10 cellular contexts compared by ENCODE assay signal in the genomic region with DNA sequence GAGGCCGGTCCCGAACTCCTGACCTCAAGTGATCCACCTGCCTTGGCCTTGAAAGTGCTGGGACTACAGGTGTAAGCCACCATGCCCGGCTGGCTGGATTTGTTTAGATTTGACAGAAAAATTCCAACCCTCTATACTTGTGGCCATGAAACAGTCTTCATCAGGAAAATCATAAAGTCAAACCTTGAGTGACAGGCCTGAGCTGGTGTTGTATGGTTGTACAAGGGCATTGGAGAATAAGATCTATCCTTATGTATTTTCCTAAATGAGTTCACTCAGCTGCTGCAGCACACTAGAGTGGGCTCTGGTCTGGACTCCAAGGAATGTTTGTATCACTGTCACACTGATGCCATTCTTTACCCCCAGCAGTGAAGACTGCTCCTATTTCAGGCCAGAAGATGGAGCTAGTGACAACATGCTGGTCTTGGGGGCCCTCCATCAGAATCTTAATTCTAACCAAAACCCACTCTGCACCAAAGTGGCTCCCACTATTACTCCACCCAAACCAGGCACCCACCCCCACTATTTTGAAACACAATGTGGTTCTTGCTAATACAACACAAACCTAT. TPM values are rescaled to one million over a fixed set of nuclear protein-coding genes. Genes with fewer than 3 reads are reported as not detected.
DNase-seq lines count a peak whose midpoint lies in the region; ATAC-seq, FAIRE-seq and TF ChIP-seq lines count a peak whose summit lies in the region.
"Had no signal": no experiment of that assay in that cellular context is flagged by ENCODE, and none has a peak within 500 bp of the region (broad histone marks: within the 10 kb centered on the region; RNA-seq: fewer than 3 reads in every experiment).

No MANE protein-coding gene starts in this region.

- H3K14ac ChIP-seq in IMR-90 (replicated peaks; ENCODE audit: low read depth, low read length) = no peak overlapping the region

- H2BK15ac ChIP-seq in IMR-90 (ENCODE audit: low read depth, low read length) = no peak overlapping the region

- H3K18ac ChIP-seq in IMR-90 (ENCODE audit: low read depth, low read length) = no peak overlapping the region

- TF ChIP-seq POLR2A in IMR-90 (IDR thresholded peaks at IDR 0.05; ENCODE audit: low read depth, low read length) (no peak), GM12878 (IDR thresholded peaks at IDR 0.05; ENCODE audit: low read depth, low read length) (no peak)

- no peaks in the 10 kb centered on the region for H4K20me1 ChIP-seq in IMR-90 (ENCODE audit: insufficient read depth, low read length)
- H4K20me1 ChIP-seq in GM12878 (ENCODE audit: control insufficient read depth, insufficient read depth) = no peaks in the 10 kb centered on the region

- H3K9me3 ChIP-seq in IMR-90 (ENCODE audit: control insufficient read depth, insufficient read depth, low read length) (no peaks in the 10 kb centered on the region), GM12878 (replicated peaks; ENCODE audit: control insufficient read depth, insufficient read depth, low read length) (no peaks in the 10 kb centered on the region)
- H3K9me3 ChIP-seq: testis had no signal

- FAIRE-seq in GM12878 (lab: Jason Lieb, UNC) = no peak

- no peak overlapping the region for H3K27ac Mint-ChIP-seq in neural crest cell (ENCODE audit: unreplicated experiment)

- H3K23ac ChIP-seq in IMR-90 (ENCODE audit: low read depth, low read length) = no peak overlapping the region

- peaks cover 25% of the 10 kb centered on the region for H3K27me3 ChIP-seq in IMR-90 (ENCODE audit: control insufficient read depth, insufficient read depth, low read length)
- H3K27me3 ChIP-seq in GM12878 (replicated peaks in 1 of 2; ENCODE audit: control insufficient read depth in 2 of 2, insufficient read depth in 2 of 2, low read length in 1 of 2) = no peaks in the 10 kb centered on the region
- H3K27me3 ChIP-seq: testis had no signal

- BruUV-seq in IMR-90 (replicated peaks; lab: Mats Ljungman, UMichigan) (no TSS peak), GM12878 (replicated peaks; lab: Mats Ljungman, UMichigan) (TSS peak; percentile 22)

- no peak overlapping the region for H2BK120ac ChIP-seq in IMR-90 (ENCODE audit: low read depth, low read length)

- no peak overlapping the region for H3K56ac ChIP-seq in IMR-90 (ENCODE audit: extremely low read depth, insufficient read depth, low read length)

- TF ChIP-seq RAD21 in IMR-90 (IDR thresholded peaks at IDR 0.05; ENCODE audit: low read length) (no peak), GM12878 (IDR thresholded peaks at IDR 0.05; ENCODE audit: insufficient read depth, low read depth, low read length) (peak; percentile 48)

- no peak overlapping the region for H3K4me3 ChIP-seq in IMR-90 (ENCODE audit: insufficient read depth, low read depth, low read length)
- no peak overlapping the region for H3K4me3 ChIP-seq in GM12878
- H3K4me3 ChIP-seq: testis had no signal

- POLR2A ChIA-PET in IMR-90 (lab: Charles Lee; ENCODE audit: unreplicated experiment) (no interaction called here), GM12878 (lab: Charles Lee) (interaction anchor here (0.6 to 1.5 kb wide), 2 partner anchors 21 to 63 kb away, joined by 3 read pairs; no protein-coding TSS in a partner anchor)

- no peak overlapping the region for H2AK9ac ChIP-seq in IMR-90 (replicated peaks; ENCODE audit: low read depth, low read length, poor library complexity)

- H2AK5ac ChIP-seq in IMR-90 (ENCODE audit: low read depth, low read length) = no peak overlapping the region

- no peak overlapping the region for H3K27ac ChIP-seq in IMR-90 (ENCODE audit: insufficient read depth, low read length)
- H3K27ac ChIP-seq in GM12878 (ENCODE audit: control insufficient read depth, insufficient read depth) = no peak overlapping the region
- H3K27ac ChIP-seq in substantia nigra (ENCODE audit: low read depth, low read length, poor library complexity, severe bottlenecking) = no peak overlapping the region
- H3K27ac ChIP-seq: testis had no signal

- no peak overlapping the region for H2BK5ac ChIP-seq in IMR-90 (ENCODE audit: low read depth, low read length, poor library complexity, severe bottlenecking)

- H3K4me1 Mint-ChIP-seq in neural crest cell = peaks cover 5% of the 10 kb centered on the region

- H3K9me1 ChIP-seq in IMR-90 (ENCODE audit: insufficient read depth, low read length) = no peaks in the 10 kb centered on the region

- no peak for TF ChIP-seq EP300 in GM12878 (IDR thresholded peaks at IDR 0.05; ENCODE audit: borderline replicate concordance in 1 of 2, control insufficient read depth in 1 of 2, low read depth in 2 of 2, low read length in 2 of 2)

- no peak overlapping the region for H2AFZ ChIP-seq in IMR-90 (replicated peaks; ENCODE audit: low read length, poor library complexity)
- H2AFZ ChIP-seq in GM12878 (ENCODE audit: control insufficient read depth, low read depth, low read length) = no peak overlapping the region

- no peak overlapping the region for H2BK20ac ChIP-seq in IMR-90 (ENCODE audit: low read depth, low read length)

- WGBS in IMR-90 (ENCODE audit: extremely low coverage in 2 of 2, insufficient read length in 1 of 2), 2 experiments = no CpG with 5 or more reads among the region's 3 CpGs
- 81% methylated on average over 3 of the region's 3 CpGs for WGBS in GM12878 (ENCODE audit: insufficient coverage, insufficient replicate concordance, low lambda C conversion rate, missing lambda C conversion rate)

- RAD21 ChIA-PET in GM12878 (lab: Charles Lee; ENCODE audit: unreplicated experiment) = interaction anchor here (0.6 to 6.7 kb wide), 5 partner anchors 8 to 110 kb away, joined by 3 to 92 read pairs (median 4); no protein-coding TSS in a partner anchor

- peak; percentile 31; the same call in 1 of the 2 replicates for ATAC-seq in IMR-90 (ENCODE audit: low read depth)
- ATAC-seq in GM12878 = peak; percentile 45; the same call in 2 of the 3 replicates
- ATAC-seq in GM18861 (IDR thresholded peaks at IDR 0.05; ENCODE audit: unreplicated experiment) = no peak

- H3K4me3 Mint-ChIP-seq in neural crest cell = no peak overlapping the region

- H4K5ac ChIP-seq in IMR-90 (ENCODE audit: low read depth, low read length) = no peak overlapping the region

- no peak overlapping the region for H4K91ac ChIP-seq in IMR-90 (ENCODE audit: insufficient read depth, low read depth, low read length)

- CTCF ChIA-PET in IMR-90 (lab: Yijun Ruan, JAX) = no interaction called here
- CTCF ChIA-PET in GM12878 (lab: Yijun Ruan, JAX) = interaction anchor here (0.7 to 8.5 kb wide), 10 partner anchors 10 to 481 kb away, joined by 3 to 223 read pairs (median 4); a partner anchor contains a TSS

- peaks cover 37% of the 10 kb centered on the region for H3K27me3 Mint-ChIP-seq in neural crest cell (ENCODE audit: low read depth)

- H3K4me1 ChIP-seq in IMR-90 (ENCODE audit: control insufficient read depth, insufficient read depth, low read length) (no peaks in the 10 kb centered on the region), GM12878 (ENCODE audit: control insufficient read depth, insufficient read depth, low read length) (no peaks in the 10 kb centered on the region)
- H3K4me1 ChIP-seq: testis had no signal

- no peaks in the 10 kb centered on the region for H3K36me3 ChIP-seq in IMR-90 (ENCODE audit: control insufficient read depth, insufficient read depth, low read length)
- H3K36me3 ChIP-seq in GM12878 (ENCODE audit: control insufficient read depth in 2 of 2, insufficient read depth in 2 of 2, low read length in 1 of 2) = no peaks in the 10 kb centered on the region; a peak in 1 of 4 replicates

- H3K9ac ChIP-seq in IMR-90 (ENCODE audit: low read depth, low read length) = no peak overlapping the region
- H3K9ac ChIP-seq in GM12878 (ENCODE audit: control insufficient read depth, insufficient read depth, low read length) = no peak overlapping the region

- H3K79me2 ChIP-seq in GM12878 (ENCODE audit: control insufficient read depth, insufficient read depth, low read length) = no peaks in the 10 kb centered on the region

- H3K79me1 ChIP-seq in IMR-90 (ENCODE audit: low read depth in 1 of 2, low read length in 2 of 2) = no peaks in the 10 kb centered on the region

- intact Hi-C loops in IMR-90 (cut with micrococcal nuclease) (loop anchor here (2.0 kb wide), 1 partner anchor 484 kb away; no protein-coding TSS in a partner anchor), GM12878 (cut with micrococcal nuclease; ENCODE audit: unreplicated experiment) (loop anchor here (2.0 kb wide), 1 partner anchor 484 kb away; no protein-coding TSS in a partner anchor)

- H3K4ac ChIP-seq in IMR-90 (ENCODE audit: low read depth, low read length) = no peak overlapping the region

- in situ Hi-C loops in IMR-90 (cut with MboI; ENCODE audit: low sequenced_read_pairs) (no loop called here), GM12878 (cut with MboI) (loop anchor here (5.0 kb wide), 1 partner anchor 108 kb away; no protein-coding TSS in a partner anchor)

- H3K36me3 Mint-ChIP-seq in neural crest cell (ENCODE audit: low read depth) = no peaks in the 10 kb centered on the region

- SMC1A ChIA-PET in GM12878 (lab: Charles Lee; ENCODE audit: uncharacterized antibody, unreplicated experiment) = interaction anchor here (1.5 to 16.1 kb wide), 4 partner anchors 10 to 100 kb away, joined by 3 to 205 read pairs (median 6); no protein-coding TSS in a partner anchor

- H3K9me3 Mint-ChIP-seq in neural crest cell = no peaks in the 10 kb centered on the region

- TF ChIP-seq CTCF in IMR-90 (conservative IDR thresholded peaks at IDR 0.05; ENCODE audit: low read depth, low read length) = peak; percentile 18; the same call in 1 of the 2 replicates
- TF ChIP-seq CTCF in GM12878 (IDR thresholded peaks at IDR 0.05 in 2 of 3, conservative IDR thresholded peaks at IDR 0.05 in 1 of 3; ENCODE audit: control insufficient read depth in 2 of 3, extremely low read depth in 1 of 3, insufficient read depth in 1 of 3, low read depth in 3 of 3, low read length in 3 of 3) = peak; percentile 30 to 45 (median 34); a peak in 5 of 6 replicates
- TF ChIP-seq CTCF in neural crest cell (conservative IDR thresholded peaks at IDR 0.05) = peak; percentile 26

- H3K4me2 ChIP-seq in IMR-90 (ENCODE audit: low read depth, low read length) = no peak overlapping the region
- H3K4me2 ChIP-seq in GM12878 (ENCODE audit: control insufficient read depth, insufficient read depth) = no peak overlapping the region

- no peak overlapping the region for H4K8ac ChIP-seq in IMR-90 (ENCODE audit: low read depth in 2 of 2, low read length in 2 of 2)

- DNase-seq in NCI-H748 (lab: John Stamatoyannopoulos, UW; ENCODE audit: unreplicated experiment) (peak; percentile 24), NCI-H748 treated with DMSO at 0.1 percent for 48 hours (lab: John Stamatoyannopoulos, UW) (no peak), IMR-90 (no peak), GM12878 (ENCODE audit: low read depth, low spot score) (no peak), neural crest cell (ENCODE audit: low read depth, low spot score) (no peak), substantia nigra (lab: John Stamatoyannopoulos, UW) (no peak), medulla oblongata (ENCODE audit: extremely low spot score) (no peak)
- DNase-seq: anterior cingulate cortex, testis had no signal

- dilution Hi-C loops in IMR-90 (cut with HindIII; ENCODE audit: low sequenced_read_pairs, unreplicated experiment) = no loop called here

RNA-seq across cellular contexts. Expression of a gene that starts 27.4 kb away (rescaled TPM):
- 11.7 and 14.7 TPM in 2 replicates for total RNA-seq in IMR-90 (2012; rRNA removed)
- 12.5 and 16.9 TPM in 2 replicates for polyA plus RNA-seq in IMR-90 (2012; rRNA removed)
- 6.7 and 13.4 TPM in 2 replicates for polyA plus RNA-seq in IMR-90 (2012; cell fraction: cytosol; rRNA removed)
- polyA plus RNA-seq in IMR-90 (2012; cell fraction: nucleus; rRNA removed; ENCODE audit: low replicate concordance) = 7.7 and 17.2 TPM in 2 replicates
- total RNA-seq in GM12878 (2013; cell fraction: nucleolus; rRNA removed) = 99.3 and 112 TPM in 2 replicates
- total RNA-seq in GM12878 (2014; rRNA removed) = 63.7 and 69.0 TPM in 2 replicates
- total RNA-seq in GM12878 (2014; rRNA removed; fragmentation: Illumina TruSeq; extraction: Trizol) = 62.3 and 63.1 TPM in 2 replicates
- total RNA-seq in GM12878 (2021) = 60.8 and 63.4 TPM in 2 replicates
- polyA plus RNA-seq in GM12878 (2011; ENCODE audit: low read depth) = 61.3 TPM
- polyA plus RNA-seq in GM12878 (2011; rRNA removed) = 116 and 127 TPM in 2 replicates
- 107 and 138 TPM in 2 replicates for polyA plus RNA-seq in GM12878 (2011; cell fraction: cytosol; rRNA removed)
- 75.2 and 94.2 TPM in 2 replicates for polyA plus RNA-seq in GM12878 (2011; cell fraction: nucleus; rRNA removed)
- 52.4 and 59.0 TPM in 2 replicates for polyA plus RNA-seq in GM12878 (2012)
- polyA plus RNA-seq in GM12878 (2014; fragmentation: Illumina TruSeq; extraction: Trizol) = 66.0 and 77.8 TPM in 2 replicates
- polyA plus RNA-seq in GM12878 (2014; fragmentation: Nextera tagmentation; extraction: Ambion mirVana) = 10 to 100 TPM; 61.3 to 75.6 TPM
- 60.9 and 64.2 TPM in 2 replicates for polyA plus RNA-seq in GM12878 (2014; rRNA removed)
- polyA plus RNA-seq in GM12878 (2016; fragmentation: Nextera tagmentation; extraction: Ambion mirVana) = 10 to 100 TPM; 34.2 to 39.9 TPM
- 92.8 and 107 TPM in 2 replicates for polyA minus RNA-seq in GM12878 (2011; rRNA and poly(A)+ RNA removed)
- polyA minus RNA-seq in GM12878 (2011; cell fraction: cytosol; rRNA and poly(A)+ RNA removed) = 31.8 and 40.1 TPM in 2 replicates
- 31.7 and 39.3 TPM in 2 replicates for polyA minus RNA-seq in GM12878 (2011; cell fraction: nucleus; rRNA and poly(A)+ RNA removed)
- 22.6 and 25.8 TPM in 2 replicates for total RNA-seq in neural crest cell

RNA-seq across cellular contexts. Expression of a gene that starts 33.7 kb away (rescaled TPM):
- total RNA-seq in IMR-90 (2012; rRNA removed) (35.0 and 52.2 TPM in 2 replicates), GM12878 (2014; rRNA removed) (46.1 and 48.2 TPM in 2 replicates), GM12878 (2014; rRNA removed; fragmentation: Illumina TruSeq; extraction: Trizol) (76.7 and 76.9 TPM in 2 replicates), GM12878 (2021) (55.6 and 57.2 TPM in 2 replicates), neural crest cell (210 and 216 TPM in 2 replicates)
- polyA plus RNA-seq in IMR-90 (2012; rRNA removed) (42.9 and 54.9 TPM in 2 replicates), GM12878 (2011; rRNA removed) (39.3 and 52.5 TPM in 2 replicates), GM12878 (2014; fragmentation: Illumina TruSeq; extraction: Trizol) (99.2 and 133 TPM in 2 replicates), GM12878 (2014; fragmentation: Nextera tagmentation; extraction: Ambion mirVana) (10 to 100 TPM; 11.8 to 20.3 TPM), GM12878 (2014; rRNA removed) (43.4 and 45.4 TPM in 2 replicates), GM12878 (2016; fragmentation: Nextera tagmentation; extraction: Ambion mirVana) (10 to 100 TPM; 36.6 to 41.6 TPM)
- polyA plus RNA-seq in IMR-90 (2012; cell fraction: cytosol; rRNA removed) = 12.5 and 21.0 TPM in 2 replicates
- polyA plus RNA-seq in IMR-90 (2012; cell fraction: nucleus; rRNA removed; ENCODE audit: low replicate concordance) = 3.3 and 19.8 TPM in 2 replicates
- 12.3 and 13.8 TPM in 2 replicates for total RNA-seq in GM12878 (2013; cell fraction: nucleolus; rRNA removed)
- 43.2 TPM for polyA plus RNA-seq in GM12878 (2011; ENCODE audit: low read depth)
- 22.2 and 24.0 TPM in 2 replicates for polyA plus RNA-seq in GM12878 (2011; cell fraction: cytosol; rRNA removed)
- 11.3 and 14.8 TPM in 2 replicates for polyA plus RNA-seq in GM12878 (2011; cell fraction: nucleus; rRNA removed)
- 52.7 and 64.5 TPM in 2 replicates for polyA plus RNA-seq in GM12878 (2012)
- 13.1 TPM in 2 replicates for polyA minus RNA-seq in GM12878 (2011; rRNA and poly(A)+ RNA removed)
- 10.4 and 11.5 TPM in 2 replicates for polyA minus RNA-seq in GM12878 (2011; cell fraction: cytosol; rRNA and poly(A)+ RNA removed)
- 3.0 and 5.5 TPM in 2 replicates for polyA minus RNA-seq in GM12878 (2011; cell fraction: nucleus; rRNA and poly(A)+ RNA removed)
